Comparison of ENCODE assay signal across 14 cellular contexts in the genomic region with DNA sequence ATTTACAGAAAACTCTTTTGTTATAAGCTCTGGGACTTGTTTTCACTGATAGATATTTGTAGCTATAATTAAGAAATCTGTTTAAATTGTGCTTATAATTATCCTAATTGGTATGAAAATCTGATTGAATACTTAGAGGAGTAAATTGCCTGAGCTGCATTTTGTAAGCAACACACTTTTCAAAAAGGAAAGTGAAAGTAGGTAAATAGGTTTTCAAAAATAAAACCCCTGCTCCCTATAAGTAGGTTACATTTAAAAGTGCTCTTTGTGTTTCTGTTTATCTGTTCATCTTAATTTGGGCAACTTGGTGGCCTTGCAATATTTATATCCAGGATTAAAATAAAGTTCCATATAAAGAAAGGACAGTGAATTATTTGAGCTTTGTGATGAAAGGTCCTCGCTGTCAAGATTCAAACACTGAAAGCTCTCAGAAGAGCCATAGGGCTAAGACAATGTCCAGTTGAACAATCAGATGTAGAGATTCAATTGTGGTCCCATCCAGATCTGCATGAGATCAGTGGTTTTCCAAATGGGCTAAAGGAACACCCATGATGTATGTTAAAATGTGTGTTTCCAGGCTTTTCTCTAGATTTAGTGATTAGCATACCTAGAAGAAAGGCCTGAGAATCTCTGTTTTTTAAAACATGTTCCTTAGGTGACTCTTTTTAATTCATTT.
DNase-seq lines count a peak whose midpoint lies in the region; ATAC-seq and TF ChIP-seq lines count a peak whose summit lies in the region.
"Had no signal": no experiment of that assay in that cellular context is flagged by ENCODE, and none has a peak within 500 bp of the region (broad histone marks: within the 10 kb centered on the region; RNA-seq: fewer than 3 reads in every experiment).

No MANE protein-coding gene starts in this region.

- H3K36me3 ChIP-seq in CD8-positive, alpha-beta memory T cell (ENCODE audit: insufficient read depth, low read length), result no peaks in the 10 kb centered on the region
- H3K36me3 ChIP-seq in adrenal gland (replicated peaks in 1 of 2) (no peaks in the 10 kb centered on the region), OCI-LY7 (ENCODE audit: insufficient read depth, low read length) (no peaks in the 10 kb centered on the region)

- no peaks in the 10 kb centered on the region for H3K9me3 ChIP-seq in CD8-positive, alpha-beta memory T cell (ENCODE audit: low read length)
- no peaks in the 10 kb centered on the region for H3K9me3 ChIP-seq in adrenal gland (replicated peaks in 1 of 3)
- H3K9me3 ChIP-seq in OCI-LY7 (ENCODE audit: low read length), result no peaks in the 10 kb centered on the region

- H3K27ac Mint-ChIP-seq in CD8-positive, alpha-beta memory T cell, result peak overlapping the region in 6 of 8 donors; percentile 13 to 83 (median 65)
- H3K27ac Mint-ChIP-seq: activated naive CD4-positive, alpha-beta T cell treated with anti-CD3 and anti-CD28 coated beads, Interleukin-2, amount 50 U/mL, for 24 hours; GM23338; stimulated activated naive B cell treated with anti-CD40 and anti-IgM and Interleukin-4, amounts not matched to agents 10 μg/mL and 1 μg/mL and 100 μg/mL, for 72 hours had no signal

- intact Hi-C loops in adrenal gland (cut with DNase I), result no loop called here
- intact Hi-C loops in OCI-LY7 (cut with micrococcal nuclease; ENCODE audit: unreplicated experiment), result no loop called here

- no peak overlapping the region for H3K4me2 ChIP-seq in OCI-LY7 (ENCODE audit: low read length)
- H3K4me2 ChIP-seq: GM23338 had no signal

- H3K4me1 Mint-ChIP-seq in CD8-positive, alpha-beta memory T cell, result peaks cover 9 to 19% (median 18%) of the 10 kb centered on the region in 3 donors
- H3K4me1 Mint-ChIP-seq: activated naive CD4-positive, alpha-beta T cell treated with anti-CD3 and anti-CD28 coated beads, Interleukin-2, amount 50 U/mL, for 24 hours; GM23338; stimulated activated naive B cell treated with anti-CD40 and anti-IgM and Interleukin-4, amounts not matched to agents 10 μg/mL and 1 μg/mL and 100 μg/mL, for 72 hours had no signal

- H3K27me3 ChIP-seq in CD8-positive, alpha-beta memory T cell (ENCODE audit: insufficient read depth, low read length, poor library complexity, severe bottlenecking), result no peaks in the 10 kb centered on the region
- H3K27me3 ChIP-seq in adrenal gland, result no peaks in the 10 kb centered on the region

- BruUV-seq in OCI-LY7 (replicated peaks; lab: Mats Ljungman, UMichigan), result no TSS peak

- TF ChIP-seq CTCF in adrenal gland (IDR thresholded peaks at IDR 0.05) (no peak), OCI-LY7 (conservative IDR thresholded peaks at IDR 0.05; ENCODE audit: low read length) (no peak)

- ATAC-seq in GM18907 (IDR thresholded peaks at IDR 0.05; ENCODE audit: unreplicated experiment) (peak; percentile 61), HG02938 (IDR thresholded peaks at IDR 0.05; ENCODE audit: unreplicated experiment) (peak; percentile 63)
- ATAC-seq: GM23338; left ventricle myocardium superior; stimulated activated naive B cell treated with anti-CD40 and anti-IgM and Interleukin-4, amounts not matched to agents 10 μg/mL and 1 μg/mL and 100 μg/mL, for 72 hours had no signal

- no peaks in the 10 kb centered on the region for H3K4me1 ChIP-seq in CD8-positive, alpha-beta memory T cell (ENCODE audit: insufficient read depth, low read length)
- H3K4me1 ChIP-seq in adrenal gland (replicated peaks in 1 of 2) (peaks cover 2 to 27% of the 10 kb centered on the region in 2 donors), OCI-LY7 (ENCODE audit: insufficient read depth, low read length, poor library complexity, severe bottlenecking) (no peaks in the 10 kb centered on the region)

- H3K4me3 ChIP-seq in CD8-positive, alpha-beta memory T cell (ENCODE audit: low read length), result no peak overlapping the region
- peak overlapping the region in 1 of 4 donors; percentile 18 for H3K4me3 ChIP-seq in adrenal gland
- H3K4me3 ChIP-seq in OCI-LY7 (ENCODE audit: low read depth, low read length, poor library complexity, severe bottlenecking), result no peak overlapping the region
- H3K4me3 ChIP-seq: GM23338 had no signal

- H4K20me1 ChIP-seq in OCI-LY7 (ENCODE audit: insufficient read depth, low read length), result no peaks in the 10 kb centered on the region

- H3K9me2 ChIP-seq in OCI-LY7 (ENCODE audit: insufficient read depth, low read length), result no peaks in the 10 kb centered on the region

- CTCF ChIA-PET in CD8-positive, alpha-beta memory T cell (lab: Charles Lee), result no interaction called here
- CTCF ChIA-PET in OCI-LY7 (lab: Charles Lee; ENCODE audit: unreplicated experiment), result no interaction called here

- no peak overlapping the region for H3K27ac ChIP-seq in CD8-positive, alpha-beta memory T cell (ENCODE audit: low read depth, low read length)
- H3K27ac ChIP-seq in adrenal gland (peak overlapping the region in 3 of 5 donors; percentile 13 to 65 (median 58)), OCI-LY7 (ENCODE audit: low read depth, low read length, poor library complexity, severe bottlenecking) (no peak overlapping the region)

- H3K79me2 ChIP-seq in OCI-LY7 (ENCODE audit: insufficient read depth, low read depth, low read length), result no peaks in the 10 kb centered on the region

- H3K9me3 Mint-ChIP-seq in CD8-positive, alpha-beta memory T cell, result no peaks in the 10 kb centered on the region
- H3K9me3 Mint-ChIP-seq: activated naive CD4-positive, alpha-beta T cell treated with anti-CD3 and anti-CD28 coated beads, Interleukin-2, amount 50 U/mL, for 24 hours; GM23338 had no signal

- no peak for DNase-seq in CD8-positive, alpha-beta memory T cell
- DNase-seq in adrenal gland, result no peak
- DNase-seq in HCEC 1CT, result no peak
- no peak for DNase-seq in NCI-H2196 (lab: John Stamatoyannopoulos, UW; ENCODE audit: unreplicated experiment)
- DNase-seq in SW480 (ENCODE audit: low spot score), result no peak
- DNase-seq in OCI-LY7 (ENCODE audit: low spot score), result no peak
- DNase-seq: activated CD4-positive, CD25-positive, alpha-beta regulatory T cell; left ventricle myocardium superior; NCI-H2227 treated with DMSO at 0.1 percent for 48 hours; stimulated activated naive B cell treated with anti-CD40 and anti-IgM and Interleukin-4, amounts not matched to agents 10 μg/mL and 1 μg/mL and 100 μg/mL, for 72 hours had no signal

- no peaks in the 10 kb centered on the region for H3K36me3 Mint-ChIP-seq in CD8-positive, alpha-beta memory T cell
- H3K36me3 Mint-ChIP-seq: activated naive CD4-positive, alpha-beta T cell treated with anti-CD3 and anti-CD28 coated beads, Interleukin-2, amount 50 U/mL, for 24 hours; stimulated activated naive B cell treated with anti-CD40 and anti-IgM and Interleukin-4, amounts not matched to agents 10 μg/mL and 1 μg/mL and 100 μg/mL, for 72 hours had no signal

- WGBS in adrenal gland, 4 donors, result 56 to 71% (median 65%) methylated on average over 1 of the region's 1 CpG

- H2AFZ ChIP-seq in OCI-LY7 (ENCODE audit: low read length), result no peak overlapping the region
- H2AFZ ChIP-seq: GM23338 had no signal

- H3K27me3 Mint-ChIP-seq in CD8-positive, alpha-beta memory T cell, result no peaks in the 10 kb centered on the region
- H3K27me3 Mint-ChIP-seq: activated naive CD4-positive, alpha-beta T cell treated with anti-CD3 and anti-CD28 coated beads, Interleukin-2, amount 50 U/mL, for 24 hours; stimulated activated naive B cell treated with anti-CD40 and anti-IgM and Interleukin-4, amounts not matched to agents 10 μg/mL and 1 μg/mL and 100 μg/mL, for 72 hours had no signal

- H3K4me3 Mint-ChIP-seq in CD8-positive, alpha-beta memory T cell, result peak overlapping the region; percentile 35 to 82 (median 68)
- H3K4me3 Mint-ChIP-seq: activated naive CD4-positive, alpha-beta T cell treated with anti-CD3 and anti-CD28 coated beads, Interleukin-2, amount 50 U/mL, for 24 hours; GM23338; stimulated activated naive B cell treated with anti-CD40 and anti-IgM and Interleukin-4, amounts not matched to agents 10 μg/mL and 1 μg/mL and 100 μg/mL, for 72 hours had no signal

- no peak for TF ChIP-seq POLR2A in adrenal gland (IDR thresholded peaks at IDR 0.05)

- POLR2A ChIA-PET in CD8-positive, alpha-beta memory T cell (lab: Charles Lee), result no interaction called here
- POLR2A ChIA-PET in OCI-LY7 (lab: Charles Lee), result no interaction called here

Comparison
In these comparisons a context has a peak if more than half of its experiments do, and no peak if none do; other contexts are left out.
1. H3K27ac ChIP-seq: peak in adrenal gland (3 of 5); none in CD8-positive, alpha-beta memory T cell (single experiment) and OCI-LY7 (single experiment).